In genomic region chr18:26524002-26524401, GRCh38 we compare ENCODE assay signal across 20 cellular contexts. TPM values are rescaled to one million over a fixed set of nuclear protein-coding genes. Genes with fewer than 3 reads are reported as not detected.
A peak's percentile ranks its signal among the peaks of the same experiment; 100 is the strongest.
DNase-seq lines count a peak whose midpoint lies in the region; ATAC-seq and TF ChIP-seq lines count a peak whose summit lies in the region.
"Had no signal": no experiment of that assay in that cellular context is flagged by ENCODE, and none has a peak within 500 bp of the region (broad histone marks: within the 10 kb centered on the region; RNA-seq: fewer than 3 reads in every experiment).

No MANE protein-coding gene starts in this region.

- ATAC-seq in WTC11: no peak
- ATAC-seq: A549; CD8-positive, alpha-beta T cell had no signal

- no peak overlapping the region for H3K18ac ChIP-seq in trophoblast cell (ENCODE audit: low read length)

- no peak overlapping the region for H4K12ac ChIP-seq in trophoblast cell (ENCODE audit: low read depth, low read length)

- H3K4me1 ChIP-seq in mammary epithelial cell (ENCODE audit: insufficient read depth, low read length) (no peaks in the 10 kb centered on the region), esophagus muscularis mucosa (peaks cover 0 to 19% (median 7%) of the 10 kb centered on the region in 4 donors), trophoblast cell (ENCODE audit: control insufficient read depth in 1 of 2, insufficient read depth in 2 of 2, low read length in 2 of 2) (peaks cover 4 to 8% of the 10 kb centered on the region in 2 experiments), smooth muscle cell (ENCODE audit: low read depth) (peaks cover 18% of the 10 kb centered on the region)
- H3K4me1 ChIP-seq: Caco-2 had no signal

- 100% methylated on average over 2 of the region's 2 CpGs for WGBS in mammary epithelial cell (ENCODE audit: low coverage, missing lambda C conversion rate)
- WGBS in esophagus muscularis mucosa: 94% methylated on average over 2 of the region's 2 CpGs
- no CpG with 5 or more reads among the region's 2 CpGs for WGBS in trophoblast cell (ENCODE audit: extremely low coverage, insufficient coverage, insufficient read length)
- WGBS in smooth muscle cell (ENCODE audit: low lambda C conversion rate): 96% methylated on average over 2 of the region's 2 CpGs

- no peak overlapping the region for H2BK120ac ChIP-seq in trophoblast cell (ENCODE audit: insufficient read depth, low read length, poor library complexity)

- no peak for TF ChIP-seq POLR2A in esophagus muscularis mucosa (IDR thresholded peaks at IDR 0.05; ENCODE audit: low read depth)

- H3K79me2 ChIP-seq in mammary epithelial cell (ENCODE audit: insufficient read depth, low read length): peaks cover 92% of the 10 kb centered on the region
- H3K79me2 ChIP-seq in trophoblast cell (ENCODE audit: control insufficient read depth, insufficient read depth, low read length, poor library complexity): no peaks in the 10 kb centered on the region
- no peaks in the 10 kb centered on the region for H3K79me2 ChIP-seq in smooth muscle cell (ENCODE audit: low read depth)

- H2BK5ac ChIP-seq in trophoblast cell (ENCODE audit: low read depth, low read length, poor library complexity): no peak overlapping the region

- H3K27me3 ChIP-seq in mammary epithelial cell (ENCODE audit: insufficient read depth, low read length) (no peaks in the 10 kb centered on the region), esophagus muscularis mucosa (no peaks in the 10 kb centered on the region), trophoblast cell (ENCODE audit: insufficient read depth, low read length) (no peaks in the 10 kb centered on the region), smooth muscle cell (ENCODE audit: low read depth) (no peaks in the 10 kb centered on the region)
- H3K27me3 ChIP-seq: BLaER1 treated with 17β-estradiol and CSF1 and Interleukin-3, amounts not matched to agents 10 nM and 100 nM had no signal

- intact Hi-C loops in MCF 10A (cut with micrococcal nuclease): no loop called here
- intact Hi-C loops in mammary epithelial cell (cut with micrococcal nuclease): no loop called here
- intact Hi-C loops in esophagus muscularis mucosa (cut with DNase I): no loop called here

- H3K4me3 Mint-ChIP-seq in MCF 10A (ENCODE audit: unreplicated experiment) (no peak overlapping the region), WTC11 (no peak overlapping the region), HFFc6 (no peak overlapping the region)
- H3K4me3 Mint-ChIP-seq: B cell; CD4-positive, alpha-beta T cell; CD8-positive, alpha-beta T cell had no signal

- H3K36me3 Mint-ChIP-seq in MCF 10A (ENCODE audit: insufficient read depth, unreplicated experiment): peaks cover 15% of the 10 kb centered on the region
- no peaks in the 10 kb centered on the region for H3K36me3 Mint-ChIP-seq in WTC11
- no peaks in the 10 kb centered on the region for H3K36me3 Mint-ChIP-seq in HFFc6 (ENCODE audit: low read depth)
- H3K36me3 Mint-ChIP-seq: CD8-positive, alpha-beta T cell had no signal

- H3K23ac ChIP-seq in trophoblast cell (ENCODE audit: low read length): peak overlapping the region; percentile 86

- BruUV-seq in MCF 10A (replicated peaks; lab: Mats Ljungman, UMichigan) (no TSS peak), mammary epithelial cell (replicated peaks; lab: Mats Ljungman, UMichigan) (no TSS peak)

- no peaks in the 10 kb centered on the region for H3K79me1 ChIP-seq in trophoblast cell (ENCODE audit: low read length)

- POLR2A ChIA-PET in MCF 10A (lab: Yijun Ruan, JAX) (interaction anchor here (1.0 kb wide), 1 partner anchor 36 kb away, joined by 3 read pairs; no protein-coding TSS in a partner anchor), WTC11 (lab: Charles Lee) (interaction anchor here (0.9 kb wide), 1 partner anchor 8 kb away, joined by 6 read pairs; no protein-coding TSS in a partner anchor)

- no peaks in the 10 kb centered on the region for H3F3A ChIP-seq in smooth muscle cell (ENCODE audit: low read depth)

- no peak overlapping the region for H3K9ac ChIP-seq in mammary epithelial cell (ENCODE audit: insufficient read depth, low read length)
- no peak overlapping the region for H3K9ac ChIP-seq in trophoblast cell (ENCODE audit: low read length)
- no peak overlapping the region for H3K9ac ChIP-seq in smooth muscle cell (ENCODE audit: low read depth)
- H3K9ac ChIP-seq: BLaER1 treated with 17β-estradiol and CSF1 and Interleukin-3, amounts not matched to agents 10 nM and 100 nM had no signal

- TF ChIP-seq CTCF in MCF 10A (IDR thresholded peaks at IDR 0.05; ENCODE audit: unreplicated experiment) (no peak), mammary epithelial cell (conservative IDR thresholded peaks at IDR 0.05 in 1 of 2, IDR thresholded peaks at IDR 0.05 in 1 of 2; ENCODE audit: extremely low read depth in 1 of 2, insufficient read depth in 1 of 2, low read depth in 1 of 2, low read length in 2 of 2) (no peak), WTC11 (IDR thresholded peaks at IDR 0.05) (no peak), esophagus muscularis mucosa (IDR thresholded peaks at IDR 0.05) (no peak), HFFc6 (IDR thresholded peaks at IDR 0.05) (no peak), smooth muscle cell (IDR thresholded peaks at IDR 0.05; ENCODE audit: borderline replicate concordance, insufficient read depth, poor library complexity, severe bottlenecking) (no peak)

- in situ Hi-C loops in mammary epithelial cell (cut with MboI; ENCODE audit: low sequenced_read_pairs in 2 of 2): no loop called here

- no peak overlapping the region for H2BK12ac ChIP-seq in trophoblast cell (ENCODE audit: low read length)

- no peak for TF ChIP-seq EP300 in esophagus muscularis mucosa (IDR thresholded peaks at IDR 0.05)

- H3K27ac Mint-ChIP-seq in MCF 10A (ENCODE audit: low read depth, unreplicated experiment) (peak overlapping the region; percentile 19), WTC11 (0 out of 2 replicates have a peak overlapping the region, but pooled peaks have one; percentile 43), HFFc6 (no peak overlapping the region)
- H3K27ac Mint-ChIP-seq: B cell; CD4-positive, alpha-beta T cell; CD8-positive, alpha-beta T cell had no signal

- H3K36me3 ChIP-seq in mammary epithelial cell (ENCODE audit: insufficient read depth, low read length) (no peaks in the 10 kb centered on the region), esophagus muscularis mucosa (no peaks in the 10 kb centered on the region), trophoblast cell (ENCODE audit: control insufficient read depth in 1 of 2, insufficient read depth in 2 of 2, low read length in 2 of 2) (no peaks in the 10 kb centered on the region), smooth muscle cell (ENCODE audit: low read depth) (no peaks in the 10 kb centered on the region)
- H3K36me3 ChIP-seq: BLaER1 treated with 17β-estradiol and CSF1 and Interleukin-3, amounts not matched to agents 10 nM and 100 nM had no signal

- CTCF ChIA-PET in MCF 10A (lab: Yijun Ruan, JAX) (interaction anchor here (1.1 to 1.4 kb wide), 2 partner anchors 16 to 23 kb away, joined by 3 to 4 read pairs; no protein-coding TSS in a partner anchor), mammary epithelial cell (lab: Charles Lee; ENCODE audit: low non-redundant PET) (no interaction called here), WTC11 (lab: Charles Lee) (interaction anchor here (0.8 to 3.9 kb wide), 2 partner anchors 24 to 55 kb away, joined by 3 to 28 read pairs; partner anchors contain the start of gene KCTD1)

- H3K4me2 ChIP-seq in mammary epithelial cell (ENCODE audit: insufficient read depth, low read depth, low read length) (no peak overlapping the region), trophoblast cell (ENCODE audit: low read length) (no peak overlapping the region), smooth muscle cell (no peak overlapping the region)
- H3K4me2 ChIP-seq: A549 had no signal

- H3K4ac ChIP-seq in trophoblast cell (ENCODE audit: low read depth, low read length): no peak overlapping the region

- no peak overlapping the region for H2AK5ac ChIP-seq in trophoblast cell (ENCODE audit: low read length)

- no peaks in the 10 kb centered on the region for H4K20me1 ChIP-seq in mammary epithelial cell (ENCODE audit: insufficient read depth, low read length)
- H4K20me1 ChIP-seq in smooth muscle cell (ENCODE audit: low read depth): peaks cover 45% of the 10 kb centered on the region
- H4K20me1 ChIP-seq: BLaER1 treated with 17β-estradiol and CSF1 and Interleukin-3, amounts not matched to agents 10 nM and 100 nM had no signal

- no peak overlapping the region for H3K27ac ChIP-seq in mammary epithelial cell (ENCODE audit: insufficient read depth, low read depth, low read length)
- no peak overlapping the region for H3K27ac ChIP-seq in esophagus muscularis mucosa (replicated peaks in 1 of 4)
- no peak overlapping the region for H3K27ac ChIP-seq in trophoblast cell (ENCODE audit: low read depth, low read length)
- H3K27ac ChIP-seq in smooth muscle cell (ENCODE audit: low read depth): no peak overlapping the region
- H3K27ac ChIP-seq: 22Rv1; BLaER1 treated with 17β-estradiol and CSF1 and Interleukin-3, amounts not matched to agents 10 nM and 100 nM; C4-2B had no signal

- no peak overlapping the region for H2AFZ ChIP-seq in mammary epithelial cell (ENCODE audit: low read depth, low read length)
- H2AFZ ChIP-seq in trophoblast cell (ENCODE audit: insufficient read depth, low read length, poor library complexity): no peak overlapping the region
- H2AFZ ChIP-seq in smooth muscle cell (ENCODE audit: low read depth): no peak overlapping the region

- H3K9me3 ChIP-seq in mammary epithelial cell (replicated peaks; ENCODE audit: insufficient read depth, low read length) (no peaks in the 10 kb centered on the region), esophagus muscularis mucosa (no peaks in the 10 kb centered on the region), trophoblast cell (ENCODE audit: insufficient read depth, low read depth, low read length) (no peaks in the 10 kb centered on the region), smooth muscle cell (replicated peaks; ENCODE audit: low read depth) (no peaks in the 10 kb centered on the region)
- H3K9me3 ChIP-seq: A549; BLaER1 treated with 17β-estradiol and CSF1 and Interleukin-3, amounts not matched to agents 10 nM and 100 nM; Caco-2 had no signal

- DNase-seq in MCF 10A (ENCODE audit: unreplicated experiment) (no peak), mammary epithelial cell (no peak), WTC11 (ENCODE audit: low spot score) (no peak), esophagus muscularis mucosa (ENCODE audit: extremely low spot score) (peak; percentile 77), trophoblast cell (no peak), HFFc6 (no peak), smooth muscle cell (lab: John Stamatoyannopoulos, UW; ENCODE audit: unreplicated experiment) (no peak)
- DNase-seq in activated T-cell treated with anti-CD3 and anti-CD28 coated beads, Interleukin-2, amount 50 U/mL, for 1 hour: no peak
- DNase-seq: AML-193; Caco-2; Calu3; CD4-positive, alpha-beta T cell; CD8-positive, alpha-beta T cell; DMS79 treated with DMSO at 0.1 percent for 48 hours; GF-D8 had no signal

- peaks cover 21% of the 10 kb centered on the region for H3K4me1 Mint-ChIP-seq in MCF 10A (ENCODE audit: insufficient read depth, unreplicated experiment)
- peaks cover 63% of the 10 kb centered on the region for H3K4me1 Mint-ChIP-seq in WTC11
- H3K4me1 Mint-ChIP-seq in HFFc6 (ENCODE audit: low read depth): peaks cover 25% of the 10 kb centered on the region
- H3K4me1 Mint-ChIP-seq: B cell had no signal

- H3K4me3 ChIP-seq in mammary epithelial cell (replicated peaks in 1 of 3; ENCODE audit: insufficient read depth in 1 of 3, low read depth in 2 of 3, low read length in 3 of 3) (no peak overlapping the region), esophagus muscularis mucosa (no peak overlapping the region), trophoblast cell (ENCODE audit: low read depth, low read length) (no peak overlapping the region), smooth muscle cell (no peak overlapping the region)
- H3K4me3 ChIP-seq: A549; BLaER1 treated with 17β-estradiol and CSF1 and Interleukin-3, amounts not matched to agents 10 nM and 100 nM had no signal

- H3K27me3 Mint-ChIP-seq in MCF 10A (ENCODE audit: insufficient read depth, unreplicated experiment): no peaks in the 10 kb centered on the region
- H3K27me3 Mint-ChIP-seq in WTC11 (ENCODE audit: low read depth): no peaks in the 10 kb centered on the region
- H3K27me3 Mint-ChIP-seq in HFFc6 (ENCODE audit: insufficient read depth): no peaks in the 10 kb centered on the region; the same call in 1 of the 2 replicates
- H3K27me3 Mint-ChIP-seq: B cell; CD4-positive, alpha-beta T cell had no signal

- H3K9me3 Mint-ChIP-seq in MCF 10A (ENCODE audit: unreplicated experiment) (no peaks in the 10 kb centered on the region), WTC11 (no peaks in the 10 kb centered on the region), HFFc6 (no peaks in the 10 kb centered on the region)
- H3K9me3 Mint-ChIP-seq: CD4-positive, alpha-beta T cell; CD8-positive, alpha-beta T cell had no signal

- dilution Hi-C loops in mammary epithelial cell (cut with HindIII; ENCODE audit: low sequenced_read_pairs): no loop called here

- no peak overlapping the region for H3K14ac ChIP-seq in trophoblast cell (ENCODE audit: low read length)

- H4K8ac ChIP-seq in trophoblast cell (ENCODE audit: low read depth, low read length): no peak overlapping the region

- H4K91ac ChIP-seq in trophoblast cell (ENCODE audit: low read depth, low read length): no peak overlapping the region

RNA-seq across cellular contexts. Expression of gene KCTD1, which starts 24.4 kb away (rescaled TPM):
- total RNA-seq in MCF 10A (2022) (29.5 and 37.9 TPM in 2 replicates), mammary epithelial cell (10 to 100 TPM; 35.3 to 64.6 TPM), WTC11 (2021) (16.9 to 23.3 TPM (median 18.7 TPM) in 3 replicates), esophagus muscularis mucosa (10 to 100 TPM in 3 of 4 donors, 1 to 10 TPM in 1; 7.1 to 17.6 (median 12.7) TPM), smooth muscle cell (11.4 and 12.2 TPM in 2 replicates)
- polyA plus RNA-seq in mammary epithelial cell (62.2 TPM), smooth muscle cell (2.3 and 6.2 TPM in 2 replicates)
- 97.8 TPM for polyA minus RNA-seq in mammary epithelial cell
- 36.1 and 38.7 TPM in 2 replicates for polyA plus RNA-seq in trophoblast cell (2013)
- 10 to 100 TPM; 14.7 to 18.5 (median 17.7) TPM for total RNA-seq in HFFc6 (2021; fragmentation: NEBNext Ultra II Directional; extraction: Animal tissue kit (Norgen Biotek cat#: 25700))
